In genomic region chr4:10183462-10183861, GRCh38 we compare ENCODE assay signal across 1 cellular context.
TF ChIP-seq lines count a peak whose summit lies in the region.

No MANE protein-coding gene starts in this region.

TF ChIP-seq in K562, 482 proteins besides CTCF, POLR2A, EP300 and RAD21 (continued from another document and continues in another):
- no peak for TF ChIP-seq ZNF384 (IDR thresholded peaks at IDR 0.05; ENCODE audit: low read depth, low read length)
- TF ChIP-seq GABPA (tag; conservative IDR thresholded peaks at IDR 0.05; ENCODE audit: low read depth), result no peak
- TF ChIP-seq GTF2F1 (IDR thresholded peaks at IDR 0.05; ENCODE audit: low read depth, low read length), result no peak
- TF ChIP-seq ZNF668 (CRISPR knock-in tag; IDR thresholded peaks at IDR 0.05), result no peak
- no peak for TF ChIP-seq E2F6 (IDR thresholded peaks at IDR 0.05; ENCODE audit: borderline replicate concordance in 1 of 2, extremely low read depth in 1 of 2, insufficient read depth in 1 of 2, insufficient read length in 1 of 2, low read depth in 1 of 2, low read length in 1 of 2, poor library complexity in 1 of 2, severe bottlenecking in 1 of 2)
- TF ChIP-seq FUS (optimal IDR thresholded peaks at IDR 0.05; ENCODE audit: low read depth, low read length), result no peak
- peak; percentile 94 for TF ChIP-seq DMBX1 (CRISPR knock-in tag; IDR thresholded peaks at IDR 0.05; ENCODE audit: borderline replicate concordance)
- TF ChIP-seq USF2 (CRISPR knock-in tag; IDR thresholded peaks at IDR 0.05), result no peak
- peak; percentile 77 for TF ChIP-seq ZNF41 (CRISPR knock-in tag; conservative IDR thresholded peaks at IDR 0.05)
- TF ChIP-seq HNRNPLL (IDR thresholded peaks at IDR 0.05; ENCODE audit: low read depth, low read length, poor library complexity, severe bottlenecking), result no peak
- no peak for TF ChIP-seq ZNF518B (CRISPR knock-in tag; IDR thresholded peaks at IDR 0.05)
- no peak for TF ChIP-seq SRF (CRISPR knock-in tag; IDR thresholded peaks at IDR 0.05)
- TF ChIP-seq KDM2B (CRISPR knock-in tag; IDR thresholded peaks at IDR 0.05), result no peak
- peak; percentile 93 for TF ChIP-seq SMAD3 (CRISPR knock-in tag; conservative IDR thresholded peaks at IDR 0.05)
- TF ChIP-seq MAZ (CRISPR knock-in tag; conservative IDR thresholded peaks at IDR 0.05 in 1 of 2, IDR thresholded peaks at IDR 0.05 in 1 of 2), result peak in 1 of 2 experiments; percentile 62; a peak in 1 of 4 replicates
- TF ChIP-seq SIX5 (IDR thresholded peaks at IDR 0.05; ENCODE audit: borderline replicate concordance in 1 of 2, insufficient read depth in 1 of 2, low read depth in 1 of 2, low read length in 2 of 2), result no peak
- TF ChIP-seq, protein P1, sequence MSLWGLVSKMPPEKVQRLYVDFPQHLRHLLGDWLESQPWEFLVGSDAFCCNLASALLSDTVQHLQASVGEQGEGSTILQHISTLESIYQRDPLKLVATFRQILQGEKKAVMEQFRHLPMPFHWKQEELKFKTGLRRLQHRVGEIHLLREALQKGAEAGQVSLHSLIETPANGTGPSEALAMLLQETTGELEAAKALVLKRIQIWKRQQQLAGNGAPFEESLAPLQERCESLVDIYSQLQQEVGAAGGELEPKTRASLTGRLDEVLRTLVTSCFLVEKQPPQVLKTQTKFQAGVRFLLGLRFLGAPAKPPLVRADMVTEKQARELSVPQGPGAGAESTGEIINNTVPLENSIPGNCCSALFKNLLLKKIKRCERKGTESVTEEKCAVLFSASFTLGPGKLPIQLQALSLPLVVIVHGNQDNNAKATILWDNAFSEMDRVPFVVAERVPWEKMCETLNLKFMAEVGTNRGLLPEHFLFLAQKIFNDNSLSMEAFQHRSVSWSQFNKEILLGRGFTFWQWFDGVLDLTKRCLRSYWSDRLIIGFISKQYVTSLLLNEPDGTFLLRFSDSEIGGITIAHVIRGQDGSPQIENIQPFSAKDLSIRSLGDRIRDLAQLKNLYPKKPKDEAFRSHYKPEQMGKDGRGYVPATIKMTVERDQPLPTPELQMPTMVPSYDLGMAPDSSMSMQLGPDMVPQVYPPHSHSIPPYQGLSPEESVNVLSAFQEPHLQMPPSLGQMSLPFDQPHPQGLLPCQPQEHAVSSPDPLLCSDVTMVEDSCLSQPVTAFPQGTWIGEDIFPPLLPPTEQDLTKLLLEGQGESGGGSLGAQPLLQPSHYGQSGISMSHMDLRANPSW (CRISPR knock-in tag; IDR thresholded peaks at IDR 0.05), result no peak
- peak; percentile 90 for TF ChIP-seq ZNF79 (CRISPR knock-in tag; IDR thresholded peaks at IDR 0.05; ENCODE audit: low read depth)
- no peak for TF ChIP-seq RUNX1 (IDR thresholded peaks at IDR 0.05; ENCODE audit: low read depth)
- no peak for TF ChIP-seq E2F3 (CRISPR knock-in tag; IDR thresholded peaks at IDR 0.05)
- no peak for TF ChIP-seq BDP1 (IDR thresholded peaks at IDR 0.05; ENCODE audit: insufficient read depth, insufficient read length)
- no peak for TF ChIP-seq KDM4B (IDR thresholded peaks at IDR 0.05; ENCODE audit: borderline replicate concordance in 2 of 2, low read depth in 1 of 2)
- no peak for TF ChIP-seq TAL1 (IDR thresholded peaks at IDR 0.05)
- no peak for TF ChIP-seq ZNF12 (CRISPR knock-in tag; IDR thresholded peaks at IDR 0.05)
- no peak; the same call in 1 of the 2 replicates for TF ChIP-seq ZFPM2 (CRISPR knock-in tag; IDR thresholded peaks at IDR 0.05)
- TF ChIP-seq POLR2AphosphoS2 (IDR thresholded peaks at IDR 0.05; ENCODE audit: low read length), result no peak
- no peak for TF ChIP-seq DACH1 (IDR thresholded peaks at IDR 0.05; ENCODE audit: partially characterized antibody)
- TF ChIP-seq NR1H2 (CRISPR knock-in tag; IDR thresholded peaks at IDR 0.05), result no peak
- no peak for TF ChIP-seq HOMEZ (CRISPR knock-in tag; IDR thresholded peaks at IDR 0.05)
- TF ChIP-seq YY1 (IDR thresholded peaks at IDR 0.05; ENCODE audit: borderline replicate concordance in 1 of 3, control insufficient read depth in 1 of 3, extremely low read depth in 1 of 3, insufficient read depth in 3 of 3, insufficient read length in 1 of 3, insufficient replicate concordance in 2 of 3, low read depth in 1 of 3, low read length in 2 of 3), result peak in 1 of 3 experiments; percentile 58
- TF ChIP-seq, protein P2, sequence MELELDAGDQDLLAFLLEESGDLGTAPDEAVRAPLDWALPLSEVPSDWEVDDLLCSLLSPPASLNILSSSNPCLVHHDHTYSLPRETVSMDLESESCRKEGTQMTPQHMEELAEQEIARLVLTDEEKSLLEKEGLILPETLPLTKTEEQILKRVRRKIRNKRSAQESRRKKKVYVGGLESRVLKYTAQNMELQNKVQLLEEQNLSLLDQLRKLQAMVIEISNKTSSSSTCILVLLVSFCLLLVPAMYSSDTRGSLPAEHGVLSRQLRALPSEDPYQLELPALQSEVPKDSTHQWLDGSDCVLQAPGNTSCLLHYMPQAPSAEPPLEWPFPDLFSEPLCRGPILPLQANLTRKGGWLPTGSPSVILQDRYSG (tag; conservative IDR thresholded peaks at IDR 0.05; ENCODE audit: low read depth), result peak; percentile 96
- TF ChIP-seq GATAD2A (IDR thresholded peaks at IDR 0.05), result no peak
- TF ChIP-seq ERF (CRISPR knock-in tag; IDR thresholded peaks at IDR 0.05), result peak; percentile 74; the same call in 1 of the 2 replicates
- no peak for TF ChIP-seq SMARCA5 (IDR thresholded peaks at IDR 0.05)
- TF ChIP-seq ZNF551 (CRISPR knock-in tag; IDR thresholded peaks at IDR 0.05), result no peak
- no peak for TF ChIP-seq PPARD (CRISPR knock-in tag; IDR thresholded peaks at IDR 0.05)
- no peak for TF ChIP-seq RCOR1 (IDR thresholded peaks at IDR 0.05; ENCODE audit: borderline replicate concordance in 1 of 2, low read depth in 2 of 2, low read length in 2 of 2)
- no peak for TF ChIP-seq ZNF146 (CRISPR knock-in tag; IDR thresholded peaks at IDR 0.05; ENCODE audit: unreplicated experiment)
- no peak for TF ChIP-seq ZC3H11A (IDR thresholded peaks at IDR 0.05; ENCODE audit: low read depth, low read length)
- TF ChIP-seq RFX1 (IDR thresholded peaks at IDR 0.05), result no peak
- TF ChIP-seq, protein P3, sequence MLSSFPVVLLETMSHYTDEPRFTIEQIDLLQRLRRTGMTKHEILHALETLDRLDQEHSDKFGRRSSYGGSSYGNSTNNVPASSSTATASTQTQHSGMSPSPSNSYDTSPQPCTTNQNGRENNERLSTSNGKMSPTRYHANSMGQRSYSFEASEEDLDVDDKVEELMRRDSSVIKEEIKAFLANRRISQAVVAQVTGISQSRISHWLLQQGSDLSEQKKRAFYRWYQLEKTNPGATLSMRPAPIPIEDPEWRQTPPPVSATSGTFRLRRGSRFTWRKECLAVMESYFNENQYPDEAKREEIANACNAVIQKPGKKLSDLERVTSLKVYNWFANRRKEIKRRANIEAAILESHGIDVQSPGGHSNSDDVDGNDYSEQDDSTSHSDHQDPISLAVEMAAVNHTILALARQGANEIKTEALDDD (IDR thresholded peaks at IDR 0.05), result peak; percentile 93
- no peak for TF ChIP-seq NRF1 (conservative IDR thresholded peaks at IDR 0.05 in 1 of 2, IDR thresholded peaks at IDR 0.05 in 1 of 2)
- TF ChIP-seq, protein P4, sequence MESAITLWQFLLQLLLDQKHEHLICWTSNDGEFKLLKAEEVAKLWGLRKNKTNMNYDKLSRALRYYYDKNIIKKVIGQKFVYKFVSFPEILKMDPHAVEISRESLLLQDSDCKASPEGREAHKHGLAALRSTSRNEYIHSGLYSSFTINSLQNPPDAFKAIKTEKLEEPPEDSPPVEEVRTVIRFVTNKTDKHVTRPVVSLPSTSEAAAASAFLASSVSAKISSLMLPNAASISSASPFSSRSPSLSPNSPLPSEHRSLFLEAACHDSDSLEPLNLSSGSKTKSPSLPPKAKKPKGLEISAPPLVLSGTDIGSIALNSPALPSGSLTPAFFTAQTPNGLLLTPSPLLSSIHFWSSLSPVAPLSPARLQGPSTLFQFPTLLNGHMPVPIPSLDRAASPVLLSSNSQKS (CRISPR knock-in tag; IDR thresholded peaks at IDR 0.05), result peak; percentile 77; the same call in 1 of the 2 replicates
- no peak for TF ChIP-seq CHD1 (IDR thresholded peaks at IDR 0.05; ENCODE audit: low read length)
- TF ChIP-seq, protein P5, sequence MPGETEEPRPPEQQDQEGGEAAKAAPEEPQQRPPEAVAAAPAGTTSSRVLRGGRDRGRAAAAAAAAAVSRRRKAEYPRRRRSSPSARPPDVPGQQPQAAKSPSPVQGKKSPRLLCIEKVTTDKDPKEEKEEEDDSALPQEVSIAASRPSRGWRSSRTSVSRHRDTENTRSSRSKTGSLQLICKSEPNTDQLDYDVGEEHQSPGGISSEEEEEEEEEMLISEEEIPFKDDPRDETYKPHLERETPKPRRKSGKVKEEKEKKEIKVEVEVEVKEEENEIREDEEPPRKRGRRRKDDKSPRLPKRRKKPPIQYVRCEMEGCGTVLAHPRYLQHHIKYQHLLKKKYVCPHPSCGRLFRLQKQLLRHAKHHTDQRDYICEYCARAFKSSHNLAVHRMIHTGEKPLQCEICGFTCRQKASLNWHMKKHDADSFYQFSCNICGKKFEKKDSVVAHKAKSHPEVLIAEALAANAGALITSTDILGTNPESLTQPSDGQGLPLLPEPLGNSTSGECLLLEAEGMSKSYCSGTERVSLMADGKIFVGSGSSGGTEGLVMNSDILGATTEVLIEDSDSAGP (CRISPR knock-in tag; IDR thresholded peaks at IDR 0.05), result no peak
- no peak for TF ChIP-seq DNMT1 (IDR thresholded peaks at IDR 0.05)
- TF ChIP-seq PCBP2 (IDR thresholded peaks at IDR 0.05; ENCODE audit: low read depth, low read length, poor library complexity, severe bottlenecking), result no peak
- no peak; the same call in 1 of the 2 replicates for TF ChIP-seq FOSL1 (tag; conservative IDR thresholded peaks at IDR 0.05)
- TF ChIP-seq ZNF140 (CRISPR knock-in tag; IDR thresholded peaks at IDR 0.05), result peak; percentile 48; the same call in 1 of the 2 replicates
- no peak for TF ChIP-seq TAF15 (IDR thresholded peaks at IDR 0.05; ENCODE audit: low read depth, low read length)
- TF ChIP-seq RHOXF2B (CRISPR knock-in tag; conservative IDR thresholded peaks at IDR 0.05), result peak; percentile 77; the same call in 1 of the 2 replicates
- TF ChIP-seq ARNT (IDR thresholded peaks at IDR 0.05), result no peak
- TF ChIP-seq IRF2 (CRISPR knock-in tag; IDR thresholded peaks at IDR 0.05), result no peak
- no peak for TF ChIP-seq ZKSCAN8 (CRISPR knock-in tag; IDR thresholded peaks at IDR 0.05)
- peak; percentile 81 for TF ChIP-seq ZBTB9 (CRISPR knock-in tag; IDR thresholded peaks at IDR 0.05)
- TF ChIP-seq ZKSCAN3 (CRISPR knock-in tag; IDR thresholded peaks at IDR 0.05), result peak; percentile 43; the same call in 1 of the 2 replicates
- TF ChIP-seq NCOA6 (IDR thresholded peaks at IDR 0.05), result no peak
- no peak for TF ChIP-seq ARID1B (IDR thresholded peaks at IDR 0.05)
- TF ChIP-seq MIER1 (IDR thresholded peaks at IDR 0.05; ENCODE audit: low read depth), result no peak
- TF ChIP-seq ZNF507 (tag; conservative IDR thresholded peaks at IDR 0.05), result no peak
- no peak for TF ChIP-seq EHMT2 (IDR thresholded peaks at IDR 0.05)
